ENCODE assay signal across 9 cellular contexts in genomic region chrX:23334871-23335599, GRCh38. TPM values are rescaled to one million over a fixed set of nuclear protein-coding genes. Genes with fewer than 3 reads are reported as not detected.
DNase-seq lines count a peak whose midpoint lies in the region; ATAC-seq and TF ChIP-seq lines count a peak whose summit lies in the region.
"Had no signal": no experiment of that assay in that cellular context is flagged by ENCODE, and none has a peak within 500 bp of the region (broad histone marks: within the 10 kb centered on the region; RNA-seq: fewer than 3 reads in every experiment).

No MANE protein-coding gene starts in this region.

- H3K9me3 ChIP-seq in hepatocyte (ENCODE audit: low read depth) = no peaks in the 10 kb centered on the region
- H3K9me3 ChIP-seq in skeletal muscle satellite cell (replicated peaks; ENCODE audit: low read length) = no peaks in the 10 kb centered on the region
- H3K9me3 ChIP-seq: right lobe of liver had no signal

- 15% methylated on average over 60 of the region's 61 CpGs for WGBS in hepatocyte (ENCODE audit: low lambda C conversion rate, missing lambda C conversion rate)

- H3K79me2 ChIP-seq in hepatocyte = no peaks in the 10 kb centered on the region

- H3K9ac ChIP-seq in skeletal muscle satellite cell (ENCODE audit: low read depth, low read length) = no peak overlapping the region

- peak overlapping the region; percentile 36 for H3K4me3 ChIP-seq in hepatocyte
- peak overlapping the region; percentile 54 for H3K4me3 ChIP-seq in skeletal muscle satellite cell (ENCODE audit: low read length)
- H3K4me3 ChIP-seq: right lobe of liver had no signal

- no peaks in the 10 kb centered on the region for H4K20me1 ChIP-seq in hepatocyte (ENCODE audit: insufficient read depth, poor library complexity, severe bottlenecking)

- no peak for ATAC-seq in HG03432 (IDR thresholded peaks at IDR 0.05; ENCODE audit: unreplicated experiment)

- no peak overlapping the region for H3K27ac ChIP-seq in hepatocyte
- H3K27ac ChIP-seq: right lobe of liver had no signal

- TF ChIP-seq CTCF in hepatocyte (IDR thresholded peaks at IDR 0.05; ENCODE audit: poor library complexity) = no peak

- H3K4me1 ChIP-seq in hepatocyte (ENCODE audit: insufficient read depth) (peaks cover 6% of the 10 kb centered on the region), skeletal muscle satellite cell (ENCODE audit: control insufficient read depth, insufficient read depth, low read length) (peaks cover 9% of the 10 kb centered on the region)
- H3K4me1 ChIP-seq: right lobe of liver had no signal

- peak overlapping the region; percentile 60 for H2AFZ ChIP-seq in hepatocyte

- H3K4me2 ChIP-seq in hepatocyte = peak overlapping the region; percentile 96
- H3K4me2 ChIP-seq in skeletal muscle satellite cell (ENCODE audit: low read length) = peak overlapping the region; percentile 58

- H3K36me3 ChIP-seq in hepatocyte (replicated peaks; ENCODE audit: insufficient read depth, low read depth) = no peaks in the 10 kb centered on the region
- no peaks in the 10 kb centered on the region for H3K36me3 ChIP-seq in skeletal muscle satellite cell (ENCODE audit: insufficient read depth, low read length)
- H3K36me3 ChIP-seq: right lobe of liver had no signal

- DNase-seq in NCI-H345 (lab: John Stamatoyannopoulos, UW) (peak; percentile 23), NCI-H345 treated with DMSO at 0.1 percent for 48 hours (lab: John Stamatoyannopoulos, UW; ENCODE audit: unreplicated experiment) (no peak), NCI-H1092 treated with DMSO at 0.1 percent for 48 hours (lab: John Stamatoyannopoulos, UW) (peak; percentile 49), hepatocyte (ENCODE audit: low spot score) (peak; percentile 27), NCI-H1694 (lab: John Stamatoyannopoulos, UW) (no peak), Ammon's horn (ENCODE audit: low spot score) (no peak)

- H3K27me3 ChIP-seq in hepatocyte (peaks cover 85% of the 10 kb centered on the region), skeletal muscle satellite cell (ENCODE audit: control insufficient read depth, insufficient read depth, low read length) (peaks cover 66% of the 10 kb centered on the region)

- no peaks in the 10 kb centered on the region for H3K9me2 ChIP-seq in hepatocyte (replicated peaks; ENCODE audit: insufficient read depth)

RNA-seq across cellular contexts. Expression of gene PTCHD1, which starts 0.4 kb away (rescaled TPM):
- total RNA-seq in hepatocyte = 5.7 and 7.7 TPM in 2 replicates
- polyA plus RNA-seq in hepatocyte = 3.0 and 3.4 TPM in 2 replicates
- total RNA-seq in skeletal muscle satellite cell (2012; rRNA removed) = under 0.01 TPM in 1 of 2 replicates, not detected in the other

Comparison
In these comparisons a context has a peak if more than half of its experiments do, and no peak if none do; other contexts are left out.
1. DNase-seq: peak in NCI-H345 (single experiment), NCI-H1092 treated with DMSO at 0.1 percent for 48 hours (single experiment) and hepatocyte (single experiment); none in NCI-H345 treated with DMSO at 0.1 percent for 48 hours (single experiment), NCI-H1694 (single experiment) and Ammon's horn (single experiment).